13 cellular contexts compared by ENCODE assay signal in the genomic region with DNA sequence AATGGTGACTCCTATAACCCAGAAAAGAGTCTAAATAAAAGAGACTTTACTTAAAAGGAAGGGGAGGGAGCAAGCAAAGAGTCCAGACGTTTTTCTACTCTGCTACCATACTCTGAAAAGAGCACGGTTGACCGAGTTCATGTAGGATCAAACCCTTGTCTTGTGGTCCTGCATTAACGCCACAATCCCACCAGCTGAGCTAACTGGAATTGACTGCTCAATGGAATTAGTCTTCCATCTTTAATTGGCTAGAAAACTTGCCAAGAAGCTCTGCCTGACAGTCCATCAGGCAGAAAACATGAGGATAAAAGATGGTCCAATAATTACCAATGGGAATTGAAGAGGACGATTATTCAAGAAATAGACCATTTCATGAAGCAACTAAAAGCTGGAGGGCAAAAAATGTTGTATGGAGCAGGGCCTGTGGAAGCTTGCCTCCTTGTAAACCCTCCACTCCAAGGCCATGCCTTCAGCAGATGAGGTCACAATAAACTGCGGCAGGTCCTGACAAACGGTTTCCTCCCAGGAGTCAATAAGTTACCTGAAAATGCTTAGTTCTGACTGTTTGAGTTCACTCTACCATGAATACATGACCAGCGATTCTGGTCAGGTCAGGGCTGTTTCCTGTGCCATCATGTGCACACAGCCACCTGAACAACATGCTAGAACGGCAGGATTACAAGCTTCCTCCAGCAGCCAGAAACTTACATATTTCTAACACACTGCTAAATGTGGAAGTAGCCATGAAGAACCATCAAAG. TPM values are rescaled to one million over a fixed set of nuclear protein-coding genes. Genes with fewer than 3 reads are reported as not detected.
A peak's percentile ranks its signal among the peaks of the same experiment; 100 is the strongest.
DNase-seq lines count a peak whose midpoint lies in the region; ATAC-seq and TF ChIP-seq lines count a peak whose summit lies in the region.
"Had no signal": no experiment of that assay in that cellular context is flagged by ENCODE, and none has a peak within 500 bp of the region (broad histone marks: within the 10 kb centered on the region; RNA-seq: fewer than 3 reads in every experiment).

No MANE protein-coding gene starts in this region.

- no CpG with 5 or more reads among the region's 9 CpGs for WGBS in neuronal stem cell (ENCODE audit: extremely low coverage in 2 of 2, insufficient read length in 2 of 2, insufficient replicate concordance in 1 of 2), 2 donors

- no peak overlapping the region for H3K18ac ChIP-seq in neuronal stem cell (ENCODE audit: low read length)

- H3K14ac ChIP-seq in neuronal stem cell (ENCODE audit: low read length), result no peak overlapping the region

- H3K79me1 ChIP-seq in neuronal stem cell (ENCODE audit: low read depth, low read length), result no peaks in the 10 kb centered on the region

- no peak overlapping the region for H3K9ac ChIP-seq in neuronal stem cell (ENCODE audit: low read depth, low read length, poor library complexity)

- peaks cover 28% of the 10 kb centered on the region for H3K4me1 Mint-ChIP-seq in activated CD4-positive, alpha-beta T cell treated with anti-CD3 and anti-CD28 coated beads for 36 hours

- CTCF ChIA-PET in activated CD4-positive, alpha-beta T cell treated with anti-CD3 and anti-CD28 coated beads for 36 hours (lab: Charles Lee), result interaction anchor here (1.3 to 3.6 kb wide), 4 partner anchors 9 to 151 kb away, joined by 4 to 11 read pairs (median 5); no protein-coding TSS in a partner anchor

- H3K4ac ChIP-seq in neuronal stem cell (ENCODE audit: low read length), result no peak overlapping the region

- no peak overlapping the region for H2BK120ac ChIP-seq in neuronal stem cell (ENCODE audit: low read depth, low read length)

- no peaks in the 10 kb centered on the region for H3K9me3 Mint-ChIP-seq in activated CD4-positive, alpha-beta T cell treated with anti-CD3 and anti-CD28 coated beads for 36 hours (ENCODE audit: low read depth)
- H3K9me3 Mint-ChIP-seq: endodermal cell, naive B cell had no signal

- intact Hi-C loops in activated CD4-positive, alpha-beta T cell treated with anti-CD3 and anti-CD28 coated beads for 36 hours (cut with DNase I, micrococcal nuclease), result no loop called here
- intact Hi-C loops in posterior cingulate gyrus (cut with DNase I) (no loop called here), lower lobe of right lung (cut with DNase I) (no loop called here)

- POLR2A ChIA-PET in activated CD4-positive, alpha-beta T cell treated with anti-CD3 and anti-CD28 coated beads for 36 hours (lab: Charles Lee), result interaction anchor here (0.6 kb wide), 1 partner anchor 84 kb away, joined by 3 read pairs; no protein-coding TSS in a partner anchor

- H3K27me3 Mint-ChIP-seq in activated CD4-positive, alpha-beta T cell treated with anti-CD3 and anti-CD28 coated beads for 36 hours, result no peaks in the 10 kb centered on the region
- H3K27me3 Mint-ChIP-seq: naive B cell had no signal

- no peak overlapping the region for H3K23ac ChIP-seq in neuronal stem cell (ENCODE audit: low read depth, low read length, poor library complexity)

- H3K4me2 ChIP-seq in neuronal stem cell (ENCODE audit: insufficient read depth, low read length, poor library complexity, severe bottlenecking), result no peak overlapping the region

- H3K27ac ChIP-seq in neuronal stem cell (replicated peaks; ENCODE audit: low read length), result peak overlapping the region; percentile 22
- H3K27ac ChIP-seq in lower lobe of right lung, result no peak overlapping the region
- H3K27ac ChIP-seq: body of pancreas had no signal

- H3K36me3 ChIP-seq in neuronal stem cell (replicated peaks in 1 of 2; ENCODE audit: control insufficient read depth in 2 of 2, insufficient read depth in 2 of 2, low read length in 2 of 2) (no peaks in the 10 kb centered on the region), lower lobe of right lung (no peaks in the 10 kb centered on the region)

- H3K9me3 ChIP-seq in neuronal stem cell (replicated peaks in 1 of 2; ENCODE audit: control insufficient read depth in 2 of 2, insufficient read depth in 1 of 2, low read depth in 1 of 2, low read length in 2 of 2) (no peaks in the 10 kb centered on the region), lower lobe of right lung (no peaks in the 10 kb centered on the region)
- H3K9me3 ChIP-seq: body of pancreas had no signal

- no peak overlapping the region for H4K91ac ChIP-seq in neuronal stem cell (ENCODE audit: low read depth, low read length, poor library complexity)

- no peak overlapping the region for H3K4me3 ChIP-seq in neuronal stem cell (ENCODE audit: low read length in 2 of 2)
- no peak overlapping the region for H3K4me3 ChIP-seq in lower lobe of right lung
- H3K4me3 ChIP-seq: body of pancreas had no signal

- no peak overlapping the region for H2BK5ac ChIP-seq in neuronal stem cell (ENCODE audit: low read length)

- DNase-seq in activated CD4-positive, alpha-beta T cell treated with anti-CD3 and anti-CD28 coated beads for 36 hours, result peak; percentile 23
- no peak for DNase-seq in activated CD4-positive, alpha-beta T cell treated with anti-CD3 and anti-CD28 coated beads, Interleukin-2, amount 50 U/mL, for 48 hours
- peak; percentile 29 for DNase-seq in MV-4-11 (lab: John Stamatoyannopoulos, UW)
- DNase-seq in neuronal stem cell (ENCODE audit: low spot score), result no peak
- no peak for DNase-seq in posterior cingulate gyrus
- DNase-seq in lower lobe of right lung, result no peak
- no peak for DNase-seq in KG1 (lab: John Stamatoyannopoulos, UW)
- DNase-seq: body of pancreas, EL, endodermal cell, naive B cell, NCI-H1048 had no signal

- no peak for TF ChIP-seq CTCF in lower lobe of right lung (IDR thresholded peaks at IDR 0.05)

- peak overlapping the region; percentile 11 for H2AFZ ChIP-seq in neuronal stem cell (ENCODE audit: low read length)

- H3K27ac Mint-ChIP-seq in activated CD4-positive, alpha-beta T cell treated with anti-CD3 and anti-CD28 coated beads for 36 hours, result no peak overlapping the region
- H3K27ac Mint-ChIP-seq: endodermal cell had no signal

- ATAC-seq in activated CD4-positive, alpha-beta T cell treated with anti-CD3 and anti-CD28 coated beads for 36 hours, result peak; percentile 66
- peak; percentile 68 for ATAC-seq in GM21786 (IDR thresholded peaks at IDR 0.05; ENCODE audit: unreplicated experiment)
- ATAC-seq in lower lobe of right lung, result no peak
- ATAC-seq: body of pancreas had no signal

- no peaks in the 10 kb centered on the region for H3K36me3 Mint-ChIP-seq in activated CD4-positive, alpha-beta T cell treated with anti-CD3 and anti-CD28 coated beads for 36 hours (ENCODE audit: low read depth)
- H3K36me3 Mint-ChIP-seq: naive B cell had no signal

- H3K27me3 ChIP-seq in neuronal stem cell (ENCODE audit: control insufficient read depth in 3 of 3, insufficient read depth in 3 of 3, low read depth in 1 of 3, low read length in 3 of 3) (no peaks in the 10 kb centered on the region), lower lobe of right lung (ENCODE audit: low read depth) (no peaks in the 10 kb centered on the region)
- H3K27me3 ChIP-seq: body of pancreas had no signal

- H2AK5ac ChIP-seq in neuronal stem cell (ENCODE audit: low read depth, low read length), result no peak overlapping the region

- no peak overlapping the region for H2BK15ac ChIP-seq in neuronal stem cell (ENCODE audit: low read length)

- no peak overlapping the region for H4K8ac ChIP-seq in neuronal stem cell (ENCODE audit: low read depth, low read length)

- H3K4me1 ChIP-seq in neuronal stem cell (ENCODE audit: control insufficient read depth in 2 of 2, insufficient read depth in 1 of 2, low read depth in 1 of 2, low read length in 2 of 2), result peaks cover 6 to 7% of the 10 kb centered on the region in 2 donors
- no peaks in the 10 kb centered on the region for H3K4me1 ChIP-seq in lower lobe of right lung
- H3K4me1 ChIP-seq: body of pancreas had no signal

- no peak overlapping the region for H3K4me3 Mint-ChIP-seq in activated CD4-positive, alpha-beta T cell treated with anti-CD3 and anti-CD28 coated beads for 36 hours
- H3K4me3 Mint-ChIP-seq: endodermal cell, naive B cell had no signal

- H2BK12ac ChIP-seq in neuronal stem cell (ENCODE audit: low read length), result no peak overlapping the region

RNA-seq across cellular contexts. Expression of a gene that starts 35.6 kb away (rescaled TPM):
- 10 to 100 TPM; 34.4 to 38.3 TPM for total RNA-seq in activated CD4-positive, alpha-beta T cell treated with anti-CD3 and anti-CD28 coated beads for 36 hours
- 2.2 TPM for polyA plus RNA-seq in neuronal stem cell (2013, experiment 1 of 2)
- 2.1 TPM for polyA plus RNA-seq in neuronal stem cell (2013, experiment 2 of 2)
- total RNA-seq in lower lobe of right lung, result 48.0 TPM

Comparison
In these comparisons a context has a peak if more than half of its experiments do, and no peak if none do; other contexts are left out.
1. DNase-seq: peak in activated CD4-positive, alpha-beta T cell treated with anti-CD3 and anti-CD28 coated beads for 36 hours (single experiment) and MV-4-11 (single experiment); none in activated CD4-positive, alpha-beta T cell treated with anti-CD3 and anti-CD28 coated beads, Interleukin-2, amount 50 U/mL, for 48 hours (0 of 2), neuronal stem cell (single experiment), posterior cingulate gyrus (0 of 10), lower lobe of right lung (single experiment) and KG1 (single experiment).
2. ATAC-seq: peak in activated CD4-positive, alpha-beta T cell treated with anti-CD3 and anti-CD28 coated beads for 36 hours (single experiment) and GM21786 (single experiment); none in lower lobe of right lung (0 of 2).